ENCODE assay signal across 11 cellular contexts in the genomic region with DNA sequence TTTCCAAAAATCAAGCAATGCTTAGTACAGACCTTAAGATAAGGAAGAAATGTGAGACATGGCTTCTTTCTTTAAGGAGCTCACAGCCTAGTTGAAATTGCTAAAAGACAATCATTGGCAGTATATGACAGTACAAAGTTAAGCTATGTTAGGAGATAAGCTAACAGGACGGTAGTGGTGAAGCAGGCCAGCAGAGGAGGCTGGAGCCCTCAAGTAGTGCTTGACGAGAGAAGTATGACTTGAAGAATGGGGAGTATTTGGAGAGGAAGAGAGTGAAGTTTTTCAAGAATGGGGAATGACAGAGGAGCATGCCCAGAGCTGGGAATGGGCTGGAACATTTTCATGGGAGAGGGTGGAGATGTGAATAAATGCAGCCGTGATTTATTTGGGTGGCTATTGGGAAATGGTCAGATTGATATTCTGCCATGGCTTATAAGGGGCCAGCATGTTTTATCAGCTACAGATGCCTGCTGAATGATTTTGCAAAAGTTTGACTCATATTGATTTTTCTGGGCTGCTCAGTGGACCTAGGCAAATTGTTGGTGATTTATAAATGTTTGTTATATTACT. TPM values are rescaled to one million over a fixed set of nuclear protein-coding genes. Genes with fewer than 3 reads are reported as not detected.
DNase-seq lines count a peak whose midpoint lies in the region; ATAC-seq, FAIRE-seq and TF ChIP-seq lines count a peak whose summit lies in the region.
"Had no signal": no experiment of that assay in that cellular context is flagged by ENCODE, and none has a peak within 500 bp of the region (broad histone marks: within the 10 kb centered on the region; RNA-seq: fewer than 3 reads in every experiment).

No MANE protein-coding gene starts in this region.

- ATAC-seq in HG03097 (IDR thresholded peaks at IDR 0.05; ENCODE audit: low FRiP score, unreplicated experiment): no peak
- no peak for ATAC-seq in GM21723 (IDR thresholded peaks at IDR 0.05; ENCODE audit: unreplicated experiment)
- no peak for ATAC-seq in HG02571 (IDR thresholded peaks at IDR 0.05; ENCODE audit: unreplicated experiment)

- DNase-seq in H54 (ENCODE audit: insufficient read length, low spot score) (no peak), brain microvascular endothelial cell (peak; percentile 26), islet precursor cell (peak; percentile 54), small intestine (peak; percentile 59), NCI-H510A (lab: John Stamatoyannopoulos, UW) (no peak)
- DNase-seq: activated T-cell treated with anti-CD3 and anti-CD28 coated beads, Interleukin-2, amount 50 U/mL, for 1 hour; NCI-H446 treated with DMSO at 0.1 percent for 48 hours; T-helper 2 cell had no signal

- H3K9me3 ChIP-seq in small intestine (ENCODE audit: control insufficient read depth, low read depth): no peaks in the 10 kb centered on the region

- no peaks in the 10 kb centered on the region for H3K36me3 ChIP-seq in brain microvascular endothelial cell (replicated peaks)
- no peaks in the 10 kb centered on the region for H3K36me3 ChIP-seq in small intestine (ENCODE audit: control insufficient read depth in 2 of 2, insufficient read depth in 2 of 2, low read length in 2 of 2)

- H3K27ac ChIP-seq in brain microvascular endothelial cell (peak overlapping the region; percentile 72), small intestine (ENCODE audit: low read depth in 1 of 2, low read length in 1 of 2) (peak overlapping the region in 1 of 2 donors; percentile 70)

- TF ChIP-seq POLR2A in H54 (IDR thresholded peaks at IDR 0.05; ENCODE audit: low read depth, low read length): no peak

- FAIRE-seq in H54 (lab: Jason Lieb, UNC): peak; percentile 91
- no peak for FAIRE-seq in small intestine (lab: Jason Lieb, UNC)

- 26 to 40% (median 30%) methylated on average over 3 of the region's 3 CpGs for WGBS in small intestine, 3 donors

- H3K4me1 ChIP-seq in small intestine (ENCODE audit: control insufficient read depth in 2 of 2, insufficient read depth in 1 of 2, low read depth in 1 of 2, low read length in 1 of 2): peaks cover 0 to 6% of the 10 kb centered on the region in 2 donors

- in situ Hi-C loops in brain microvascular endothelial cell (cut with HindIII; ENCODE audit: low pct_ligation_motif_present, low sequenced_read_pairs): no loop called here

- H3K27me3 ChIP-seq in brain microvascular endothelial cell (replicated peaks): no peaks in the 10 kb centered on the region
- no peaks in the 10 kb centered on the region for H3K27me3 ChIP-seq in small intestine (ENCODE audit: control insufficient read depth in 2 of 2, insufficient read depth in 2 of 2, low read length in 2 of 2)

- H3K4me3 ChIP-seq in brain microvascular endothelial cell (ENCODE audit: low read depth, low read length): no peak overlapping the region
- no peak overlapping the region for H3K4me3 ChIP-seq in small intestine (ENCODE audit: low read depth in 1 of 2, low read length in 2 of 2)

- TF ChIP-seq CTCF in brain microvascular endothelial cell (IDR thresholded peaks at IDR 0.05; ENCODE audit: low read depth, low read length, missing control alignments): peak; percentile 45

RNA-seq across cellular contexts. Expression of a gene that starts 43.7 kb away (rescaled TPM):
- 1 to 10 TPM; 3.5 to 8.8 (median 4.2) TPM for polyA plus RNA-seq in small intestine

Comparison
In these comparisons a context has a peak if more than half of its experiments do, and no peak if none do; other contexts are left out.
1. DNase-seq: peak in brain microvascular endothelial cell (single experiment), islet precursor cell (single experiment) and small intestine (single experiment); none in H54 (single experiment) and NCI-H510A (single experiment).